In genomic region chr3:105686324-105686897, GRCh38 we compare ENCODE assay signal across 1 cellular context.
TF ChIP-seq lines count a peak whose summit lies in the region.

No MANE protein-coding gene starts in this region.

TF ChIP-seq in GM12878, 131 proteins besides CTCF, POLR2A, EP300 and RAD21 (continued from another document):
- TF ChIP-seq TCF12 (IDR thresholded peaks at IDR 0.05; ENCODE audit: low read depth, low read length): no peak
- TF ChIP-seq STAT1 (conservative IDR thresholded peaks at IDR 0.05): no peak
- no peak for TF ChIP-seq WRNIP1 (IDR thresholded peaks at IDR 0.05; ENCODE audit: borderline replicate concordance, low read depth, low read length)
- TF ChIP-seq, protein P1, sequence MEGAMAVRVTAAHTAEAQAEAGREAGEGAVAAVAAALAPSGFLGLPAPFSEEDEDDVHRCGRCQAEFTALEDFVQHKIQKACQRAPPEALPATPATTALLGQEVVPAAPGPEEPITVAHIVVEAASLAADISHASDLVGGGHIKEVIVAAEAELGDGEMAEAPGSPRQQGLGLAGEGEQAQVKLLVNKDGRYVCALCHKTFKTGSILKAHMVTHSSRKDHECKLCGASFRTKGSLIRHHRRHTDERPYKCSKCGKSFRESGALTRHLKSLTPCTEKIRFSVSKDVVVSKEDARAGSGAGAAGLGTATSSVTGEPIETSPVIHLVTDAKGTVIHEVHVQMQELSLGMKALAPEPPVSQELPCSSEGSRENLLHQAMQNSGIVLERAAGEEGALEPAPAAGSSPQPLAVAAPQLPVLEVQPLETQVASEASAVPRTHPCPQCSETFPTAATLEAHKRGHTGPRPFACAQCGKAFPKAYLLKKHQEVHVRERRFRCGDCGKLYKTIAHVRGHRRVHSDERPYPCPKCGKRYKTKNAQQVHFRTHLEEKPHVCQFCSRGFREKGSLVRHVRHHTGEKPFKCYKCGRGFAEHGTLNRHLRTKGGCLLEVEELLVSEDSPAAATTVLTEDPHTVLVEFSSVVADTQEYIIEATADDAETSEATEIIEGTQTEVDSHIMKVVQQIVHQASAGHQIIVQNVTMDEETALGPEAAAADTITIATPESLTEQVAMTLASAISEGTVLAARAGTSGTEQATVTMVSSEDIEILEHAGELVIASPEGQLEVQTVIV (IDR thresholded peaks at IDR 0.05; ENCODE audit: borderline replicate concordance, partially characterized antibody): no peak
- TF ChIP-seq ZNF622 (IDR thresholded peaks at IDR 0.05): no peak
- no peak for TF ChIP-seq SIN3A (IDR thresholded peaks at IDR 0.05; ENCODE audit: low read depth, low read length)
- no peak for TF ChIP-seq ZBTB33 (IDR thresholded peaks at IDR 0.05)
- TF ChIP-seq ESRRA (IDR thresholded peaks at IDR 0.05; ENCODE audit: low read length): no peak
- no peak for TF ChIP-seq ZNF207 (IDR thresholded peaks at IDR 0.05; ENCODE audit: borderline replicate concordance)
- TF ChIP-seq TARDBP (IDR thresholded peaks at IDR 0.05; ENCODE audit: borderline replicate concordance): no peak
- TF ChIP-seq, protein P2, sequence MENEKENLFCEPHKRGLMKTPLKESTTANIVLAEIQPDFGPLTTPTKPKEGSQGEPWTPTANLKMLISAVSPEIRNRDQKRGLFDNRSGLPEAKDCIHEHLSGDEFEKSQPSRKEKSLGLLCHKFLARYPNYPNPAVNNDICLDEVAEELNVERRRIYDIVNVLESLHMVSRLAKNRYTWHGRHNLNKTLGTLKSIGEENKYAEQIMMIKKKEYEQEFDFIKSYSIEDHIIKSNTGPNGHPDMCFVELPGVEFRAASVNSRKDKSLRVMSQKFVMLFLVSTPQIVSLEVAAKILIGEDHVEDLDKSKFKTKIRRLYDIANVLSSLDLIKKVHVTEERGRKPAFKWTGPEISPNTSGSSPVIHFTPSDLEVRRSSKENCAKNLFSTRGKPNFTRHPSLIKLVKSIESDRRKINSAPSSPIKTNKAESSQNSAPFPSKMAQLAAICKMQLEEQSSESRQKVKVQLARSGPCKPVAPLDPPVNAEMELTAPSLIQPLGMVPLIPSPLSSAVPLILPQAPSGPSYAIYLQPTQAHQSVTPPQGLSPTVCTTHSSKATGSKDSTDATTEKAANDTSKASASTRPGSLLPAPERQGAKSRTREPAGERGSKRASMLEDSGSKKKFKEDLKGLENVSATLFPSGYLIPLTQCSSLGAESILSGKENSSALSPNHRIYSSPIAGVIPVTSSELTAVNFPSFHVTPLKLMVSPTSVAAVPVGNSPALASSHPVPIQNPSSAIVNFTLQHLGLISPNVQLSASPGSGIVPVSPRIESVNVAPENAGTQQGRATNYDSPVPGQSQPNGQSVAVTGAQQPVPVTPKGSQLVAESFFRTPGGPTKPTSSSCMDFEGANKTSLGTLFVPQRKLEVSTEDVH (IDR thresholded peaks at IDR 0.05; ENCODE audit: low read depth, partially characterized antibody): no peak
- TF ChIP-seq BCLAF1 (IDR thresholded peaks at IDR 0.05): no peak
- no peak for TF ChIP-seq PML (IDR thresholded peaks at IDR 0.05; ENCODE audit: low read length)
- no peak for TF ChIP-seq EZH2 (IDR thresholded peaks at IDR 0.05; ENCODE audit: borderline replicate concordance, control insufficient read depth, low read depth, low read length)
- TF ChIP-seq RCOR1 (conservative IDR thresholded peaks at IDR 0.05; ENCODE audit: low read depth, low read length): no peak
- no peak for TF ChIP-seq RB1 (IDR thresholded peaks at IDR 0.05; ENCODE audit: borderline replicate concordance)
- TF ChIP-seq, protein P3, sequence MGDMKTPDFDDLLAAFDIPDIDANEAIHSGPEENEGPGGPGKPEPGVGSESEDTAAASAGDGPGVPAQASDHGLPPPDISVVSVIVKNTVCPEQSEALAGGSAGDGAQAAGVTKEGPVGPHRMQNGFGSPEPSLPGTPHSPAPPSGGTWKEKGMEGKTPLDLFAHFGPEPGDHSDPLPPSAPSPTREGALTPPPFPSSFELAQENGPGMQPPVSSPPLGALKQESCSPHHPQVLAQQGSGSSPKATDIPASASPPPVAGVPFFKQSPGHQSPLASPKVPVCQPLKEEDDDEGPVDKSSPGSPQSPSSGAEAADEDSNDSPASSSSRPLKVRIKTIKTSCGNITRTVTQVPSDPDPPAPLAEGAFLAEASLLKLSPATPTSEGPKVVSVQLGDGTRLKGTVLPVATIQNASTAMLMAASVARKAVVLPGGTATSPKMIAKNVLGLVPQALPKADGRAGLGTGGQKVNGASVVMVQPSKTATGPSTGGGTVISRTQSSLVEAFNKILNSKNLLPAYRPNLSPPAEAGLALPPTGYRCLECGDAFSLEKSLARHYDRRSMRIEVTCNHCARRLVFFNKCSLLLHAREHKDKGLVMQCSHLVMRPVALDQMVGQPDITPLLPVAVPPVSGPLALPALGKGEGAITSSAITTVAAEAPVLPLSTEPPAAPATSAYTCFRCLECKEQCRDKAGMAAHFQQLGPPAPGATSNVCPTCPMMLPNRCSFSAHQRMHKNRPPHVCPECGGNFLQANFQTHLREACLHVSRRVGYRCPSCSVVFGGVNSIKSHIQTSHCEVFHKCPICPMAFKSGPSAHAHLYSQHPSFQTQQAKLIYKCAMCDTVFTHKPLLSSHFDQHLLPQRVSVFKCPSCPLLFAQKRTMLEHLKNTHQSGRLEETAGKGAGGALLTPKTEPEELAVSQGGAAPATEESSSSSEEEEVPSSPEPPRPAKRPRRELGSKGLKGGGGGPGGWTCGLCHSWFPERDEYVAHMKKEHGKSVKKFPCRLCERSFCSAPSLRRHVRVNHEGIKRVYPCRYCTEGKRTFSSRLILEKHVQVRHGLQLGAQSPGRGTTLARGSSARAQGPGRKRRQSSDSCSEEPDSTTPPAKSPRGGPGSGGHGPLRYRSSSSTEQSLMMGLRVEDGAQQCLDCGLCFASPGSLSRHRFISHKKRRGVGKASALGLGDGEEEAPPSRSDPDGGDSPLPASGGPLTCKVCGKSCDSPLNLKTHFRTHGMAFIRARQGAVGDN (IDR thresholded peaks at IDR 0.05): no peak
- peak; percentile 71; the same call in 1 of the 2 replicates for TF ChIP-seq SMC3 (IDR thresholded peaks at IDR 0.05; ENCODE audit: borderline replicate concordance, low read length)
- no peak for TF ChIP-seq EGR1 (IDR thresholded peaks at IDR 0.05; ENCODE audit: borderline replicate concordance in 1 of 2, low read depth in 2 of 2, low read length in 2 of 2)
- TF ChIP-seq SMAD1 (IDR thresholded peaks at IDR 0.05; ENCODE audit: low read depth, partially characterized antibody): no peak
- TF ChIP-seq BRCA1 (IDR thresholded peaks at IDR 0.05; ENCODE audit: low read depth, low read length): no peak
- no peak for TF ChIP-seq FOXK2 (IDR thresholded peaks at IDR 0.05)
- no peak for TF ChIP-seq ATF2 (IDR thresholded peaks at IDR 0.05; ENCODE audit: low read length)
- TF ChIP-seq PAX8 (IDR thresholded peaks at IDR 0.05): 0 out of 2 replicates have a peak, but pooled peaks have one; percentile 4
- 0 out of 2 replicates have a peak, but pooled peaks have one; percentile 35 for TF ChIP-seq CBX5 (IDR thresholded peaks at IDR 0.05; ENCODE audit: low read depth)
- TF ChIP-seq NBN (IDR thresholded peaks at IDR 0.05): no peak
- TF ChIP-seq, protein P4, sequence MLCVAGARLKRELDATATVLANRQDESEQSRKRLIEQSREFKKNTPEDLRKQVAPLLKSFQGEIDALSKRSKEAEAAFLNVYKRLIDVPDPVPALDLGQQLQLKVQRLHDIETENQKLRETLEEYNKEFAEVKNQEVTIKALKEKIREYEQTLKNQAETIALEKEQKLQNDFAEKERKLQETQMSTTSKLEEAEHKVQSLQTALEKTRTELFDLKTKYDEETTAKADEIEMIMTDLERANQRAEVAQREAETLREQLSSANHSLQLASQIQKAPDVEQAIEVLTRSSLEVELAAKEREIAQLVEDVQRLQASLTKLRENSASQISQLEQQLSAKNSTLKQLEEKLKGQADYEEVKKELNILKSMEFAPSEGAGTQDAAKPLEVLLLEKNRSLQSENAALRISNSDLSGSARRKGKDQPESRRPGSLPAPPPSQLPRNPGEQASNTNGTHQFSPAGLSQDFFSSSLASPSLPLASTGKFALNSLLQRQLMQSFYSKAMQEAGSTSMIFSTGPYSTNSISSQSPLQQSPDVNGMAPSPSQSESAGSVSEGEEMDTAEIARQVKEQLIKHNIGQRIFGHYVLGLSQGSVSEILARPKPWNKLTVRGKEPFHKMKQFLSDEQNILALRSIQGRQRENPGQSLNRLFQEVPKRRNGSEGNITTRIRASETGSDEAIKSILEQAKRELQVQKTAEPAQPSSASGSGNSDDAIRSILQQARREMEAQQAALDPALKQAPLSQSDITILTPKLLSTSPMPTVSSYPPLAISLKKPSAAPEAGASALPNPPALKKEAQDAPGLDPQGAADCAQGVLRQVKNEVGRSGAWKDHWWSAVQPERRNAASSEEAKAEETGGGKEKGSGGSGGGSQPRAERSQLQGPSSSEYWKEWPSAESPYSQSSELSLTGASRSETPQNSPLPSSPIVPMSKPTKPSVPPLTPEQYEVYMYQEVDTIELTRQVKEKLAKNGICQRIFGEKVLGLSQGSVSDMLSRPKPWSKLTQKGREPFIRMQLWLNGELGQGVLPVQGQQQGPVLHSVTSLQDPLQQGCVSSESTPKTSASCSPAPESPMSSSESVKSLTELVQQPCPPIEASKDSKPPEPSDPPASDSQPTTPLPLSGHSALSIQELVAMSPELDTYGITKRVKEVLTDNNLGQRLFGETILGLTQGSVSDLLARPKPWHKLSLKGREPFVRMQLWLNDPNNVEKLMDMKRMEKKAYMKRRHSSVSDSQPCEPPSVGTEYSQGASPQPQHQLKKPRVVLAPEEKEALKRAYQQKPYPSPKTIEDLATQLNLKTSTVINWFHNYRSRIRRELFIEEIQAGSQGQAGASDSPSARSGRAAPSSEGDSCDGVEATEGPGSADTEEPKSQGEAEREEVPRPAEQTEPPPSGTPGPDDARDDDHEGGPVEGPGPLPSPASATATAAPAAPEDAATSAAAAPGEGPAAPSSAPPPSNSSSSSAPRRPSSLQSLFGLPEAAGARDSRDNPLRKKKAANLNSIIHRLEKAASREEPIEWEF (IDR thresholded peaks at IDR 0.05; ENCODE audit: insufficient replicate concordance, low read depth, low read length): no peak
- no peak for TF ChIP-seq CREM (IDR thresholded peaks at IDR 0.05; ENCODE audit: low read depth)
- TF ChIP-seq, protein P5, sequence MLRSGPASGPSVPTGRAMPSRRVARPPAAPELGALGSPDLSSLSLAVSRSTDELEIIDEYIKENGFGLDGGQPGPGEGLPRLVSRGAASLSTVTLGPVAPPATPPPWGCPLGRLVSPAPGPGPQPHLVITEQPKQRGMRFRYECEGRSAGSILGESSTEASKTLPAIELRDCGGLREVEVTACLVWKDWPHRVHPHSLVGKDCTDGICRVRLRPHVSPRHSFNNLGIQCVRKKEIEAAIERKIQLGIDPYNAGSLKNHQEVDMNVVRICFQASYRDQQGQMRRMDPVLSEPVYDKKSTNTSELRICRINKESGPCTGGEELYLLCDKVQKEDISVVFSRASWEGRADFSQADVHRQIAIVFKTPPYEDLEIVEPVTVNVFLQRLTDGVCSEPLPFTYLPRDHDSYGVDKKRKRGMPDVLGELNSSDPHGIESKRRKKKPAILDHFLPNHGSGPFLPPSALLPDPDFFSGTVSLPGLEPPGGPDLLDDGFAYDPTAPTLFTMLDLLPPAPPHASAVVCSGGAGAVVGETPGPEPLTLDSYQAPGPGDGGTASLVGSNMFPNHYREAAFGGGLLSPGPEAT (IDR thresholded peaks at IDR 0.05; ENCODE audit: low read depth): no peak
- TF ChIP-seq, protein P6, sequence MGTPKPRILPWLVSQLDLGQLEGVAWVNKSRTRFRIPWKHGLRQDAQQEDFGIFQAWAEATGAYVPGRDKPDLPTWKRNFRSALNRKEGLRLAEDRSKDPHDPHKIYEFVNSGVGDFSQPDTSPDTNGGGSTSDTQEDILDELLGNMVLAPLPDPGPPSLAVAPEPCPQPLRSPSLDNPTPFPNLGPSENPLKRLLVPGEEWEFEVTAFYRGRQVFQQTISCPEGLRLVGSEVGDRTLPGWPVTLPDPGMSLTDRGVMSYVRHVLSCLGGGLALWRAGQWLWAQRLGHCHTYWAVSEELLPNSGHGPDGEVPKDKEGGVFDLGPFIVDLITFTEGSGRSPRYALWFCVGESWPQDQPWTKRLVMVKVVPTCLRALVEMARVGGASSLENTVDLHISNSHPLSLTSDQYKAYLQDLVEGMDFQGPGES (IDR thresholded peaks at IDR 0.05): no peak
- TF ChIP-seq TCF7 (IDR thresholded peaks at IDR 0.05; ENCODE audit: borderline replicate concordance): peak; percentile 25; the same call in 1 of the 2 replicates
- TF ChIP-seq MTA3 (IDR thresholded peaks at IDR 0.05; ENCODE audit: borderline replicate concordance, low read length): no peak
- TF ChIP-seq NFIC (IDR thresholded peaks at IDR 0.05; ENCODE audit: low read depth, low read length): no peak
